ENCODE assay signal across 30 cellular contexts in the genomic region with DNA sequence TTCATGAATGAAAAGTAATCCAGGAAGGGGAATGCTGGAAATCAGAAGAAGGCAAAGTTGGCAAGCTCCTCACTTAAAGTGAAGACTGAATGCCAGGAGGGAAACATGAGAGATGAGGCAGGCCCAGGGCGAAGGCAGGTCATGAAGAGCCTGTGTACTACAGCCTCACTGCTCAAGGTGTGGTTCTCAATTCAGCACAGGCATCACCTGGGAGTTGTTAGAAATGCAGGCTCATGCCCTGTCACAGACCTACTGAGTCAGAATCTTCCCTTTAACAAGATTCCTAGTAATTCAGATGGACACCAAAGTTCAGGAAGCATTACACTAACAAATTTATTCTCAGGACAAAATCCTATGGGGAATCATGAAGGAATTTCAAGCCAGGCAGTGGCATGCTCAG.
"Had no signal": no experiment of that assay in that cellular context is flagged by ENCODE, and none has a peak within 500 bp of the region (broad histone marks: within the 10 kb centered on the region; RNA-seq: fewer than 3 reads in every experiment).

No MANE protein-coding gene starts in this region.

- H3K4me3 ChIP-seq: ascending aorta, K562, PC-9, SJCRH30, SK-N-MC had no signal

- H2AFZ ChIP-seq: PC-9 had no signal

- FAIRE-seq: K562, RCC 7860, TTC549 had no signal

- H3K9me3 ChIP-seq: ascending aorta, SJCRH30 had no signal

- DNase-seq: activated CD4-positive, alpha-beta T cell treated with anti-CD3 and anti-CD28 coated beads for 36 hours; activated CD4-positive, alpha-beta T cell treated with anti-CD3 and anti-CD28 coated beads, Interleukin-2, amount 10 ng/mL, durations not matched to agents 7 days and 5 days; activated CD4-positive, alpha-beta T cell treated with anti-CD3 and anti-CD28 coated beads, Interleukin-2, amount 50 U/mL, for 48 hours; activated CD8-positive, alpha-beta T cell treated with anti-CD3 and anti-CD28 coated beads, Interleukin-2, amount 10 ng/mL, durations not matched to agents 7 days and 5 days; activated gamma-delta T cell; activated naive CD4-positive, alpha-beta T cell treated with Interleukin-2 at 50 U/mL for 16 hours; activated naive CD8-positive, alpha-beta T cell treated with anti-CD3 and anti-CD28 coated beads, Interleukin-2, amount 10 ng/mL, durations not matched to agents 7 days and 5 days; activated T-cell treated with anti-CD3 and anti-CD28 coated beads, Interleukin-2, amount 50 U/mL, for 24 hours; amygdala; caudate nucleus; NCI-H1092 treated with DMSO at 0.1 percent for 48 hours; NCI-H1417; NCI-H146; NCI-H187; NCI-H2029 treated with DMSO at 0.1 percent for 48 hours; NCI-H2107; NCI-H2171; NCI-H510A; NCI-H526; NCI-H748 treated with DMSO at 0.1 percent for 48 hours; NK-92 treated with Interleukin-12 subunit alpha and Interleukin-12 subunit beta, amount 100 ng/mL, for 24 hours; PC-9; SHP77; SJCRH30 had no signal

- H3K36me3 ChIP-seq: ascending aorta, SJCRH30 had no signal

- H3K4me1 ChIP-seq: ascending aorta, SJCRH30 had no signal

- H3K27me3 ChIP-seq: ascending aorta, SJCRH30 had no signal

- H3K27ac ChIP-seq: ascending aorta, PC-9, SJCRH30, SK-N-MC had no signal

- ATAC-seq: activated CD4-positive, alpha-beta T cell treated with anti-CD3 and anti-CD28 coated beads for 36 hours; activated CD4-positive, CD25-positive, alpha-beta regulatory T cell treated with anti-CD3 and anti-CD28 coated beads, Interleukin-2, amount 50 U/mL, for 24 hours; activated CD8-positive, alpha-beta T cell treated with anti-CD3 and anti-CD28 coated beads, Interleukin-2, amount 10 ng/mL, durations not matched to agents 7 days and 5 days; K562 had no signal

- H3K4me2 ChIP-seq: PC-9 had no signal
